ENCODE assay signal across 1 cellular context in genomic region chr1:93909146-93910050, GRCh38.
TF ChIP-seq lines count a peak whose summit lies in the region.

GCLM (minus strand) TSS chr1:93909430; CDS start chr1:93909163, 267 bp downstream.

TF ChIP-seq in HepG2, 621 proteins besides CTCF, POLR2A, EP300 and RAD21 (continued from another document and continues in another):
- TF ChIP-seq GPBP1L1 (CRISPR knock-in tag; IDR thresholded peaks at IDR 0.05): no peak
- TF ChIP-seq ZNF563 (CRISPR knock-in tag; IDR thresholded peaks at IDR 0.05): peak; percentile 60; the same call in 1 of the 2 replicates
- TF ChIP-seq POLR2G (IDR thresholded peaks at IDR 0.05; ENCODE audit: low read depth, low read length): 0 out of 2 replicates have a peak, but pooled peaks have one; percentile 49
- no peak for TF ChIP-seq CREBL2 (CRISPR knock-in tag; IDR thresholded peaks at IDR 0.05; ENCODE audit: borderline replicate concordance)
- peak; percentile 53; the same call in 1 of the 2 replicates for TF ChIP-seq E2F1 (CRISPR knock-in tag; IDR thresholded peaks at IDR 0.05)
- TF ChIP-seq RFX5 (IDR thresholded peaks at IDR 0.05; ENCODE audit: low read depth, low read length): no peak
- no peak for TF ChIP-seq HNRNPH1 (optimal IDR thresholded peaks at IDR 0.05; ENCODE audit: low read depth, low read length)
- 0 out of 2 replicates have a peak, but pooled peaks have one; percentile 20 for TF ChIP-seq SOX5 (CRISPR knock-in tag; IDR thresholded peaks at IDR 0.05; ENCODE audit: borderline replicate concordance)
- TF ChIP-seq MTA1 (CRISPR knock-in tag; IDR thresholded peaks at IDR 0.05; ENCODE audit: borderline replicate concordance): 0 out of 2 replicates have a peak, but pooled peaks have one; percentile 33
- no peak for TF ChIP-seq DNMT1 (CRISPR knock-in tag; IDR thresholded peaks at IDR 0.05)
- TF ChIP-seq ZGPAT (CRISPR knock-in tag; IDR thresholded peaks at IDR 0.05): peak; percentile 35; the same call in 1 of the 2 replicates
- TF ChIP-seq GTF2F1 (IDR thresholded peaks at IDR 0.05; ENCODE audit: low read length): no peak
- no peak for TF ChIP-seq ZBTB8A (CRISPR knock-in tag; IDR thresholded peaks at IDR 0.05; ENCODE audit: borderline replicate concordance, low read depth)
- no peak for TF ChIP-seq CHD2 (IDR thresholded peaks at IDR 0.05; ENCODE audit: low read depth, low read length)
- no peak for TF ChIP-seq CREM (IDR thresholded peaks at IDR 0.05)
- no peak for TF ChIP-seq CREM (CRISPR knock-in tag; IDR thresholded peaks at IDR 0.05)
- 0 out of 2 replicates have a peak, but pooled peaks have one; percentile 22 for TF ChIP-seq ARID5B (CRISPR knock-in tag; IDR thresholded peaks at IDR 0.05)
- peak; percentile 100 for TF ChIP-seq NFE2L2 (IDR thresholded peaks at IDR 0.05; ENCODE audit: low read length)
- TF ChIP-seq BATF2 (CRISPR knock-in tag; IDR thresholded peaks at IDR 0.05): no peak
- no peak; the same call in 1 of the 2 replicates for TF ChIP-seq HBP1 (CRISPR knock-in tag; IDR thresholded peaks at IDR 0.05; ENCODE audit: low read depth)
- TF ChIP-seq KDM6A (CRISPR knock-in tag; IDR thresholded peaks at IDR 0.05; ENCODE audit: low read depth): no peak
- 0 out of 2 replicates have a peak, but pooled peaks have one; percentile 34 for TF ChIP-seq RNF2 (conservative IDR thresholded peaks at IDR 0.05; ENCODE audit: low read depth)
- peak; percentile 75; the same call in 1 of the 2 replicates for TF ChIP-seq MEIS2 (CRISPR knock-in tag; IDR thresholded peaks at IDR 0.05)
- TF ChIP-seq ZNF281 (CRISPR knock-in tag; IDR thresholded peaks at IDR 0.05; ENCODE audit: borderline replicate concordance): no peak; the same call in 1 of the 2 replicates
- no peak for TF ChIP-seq ZNF383 (CRISPR knock-in tag; IDR thresholded peaks at IDR 0.05; ENCODE audit: borderline replicate concordance)
- no peak for TF ChIP-seq ZFP1 (CRISPR knock-in tag; IDR thresholded peaks at IDR 0.05)
- TF ChIP-seq ZBTB40 (IDR thresholded peaks at IDR 0.05): no peak
- TF ChIP-seq ZBTB40 (CRISPR knock-in tag; IDR thresholded peaks at IDR 0.05): no peak; the same call in 1 of the 2 replicates
- TF ChIP-seq GLI4 (CRISPR knock-in tag; IDR thresholded peaks at IDR 0.05; ENCODE audit: borderline replicate concordance): no peak
- no peak for TF ChIP-seq NFIB (CRISPR knock-in tag; IDR thresholded peaks at IDR 0.05; ENCODE audit: borderline replicate concordance)
- TF ChIP-seq ZNF781 (CRISPR knock-in tag; IDR thresholded peaks at IDR 0.05; ENCODE audit: borderline replicate concordance, not compliant biosample characterization): no peak
- TF ChIP-seq KAT2B (IDR thresholded peaks at IDR 0.05; ENCODE audit: borderline replicate concordance, low read depth, low read length): no peak
- peak; percentile 14; the same call in 1 of the 2 replicates for TF ChIP-seq FOXO1 (CRISPR knock-in tag; IDR thresholded peaks at IDR 0.05)
- no peak for TF ChIP-seq HIVEP1 (CRISPR knock-in tag; IDR thresholded peaks at IDR 0.05)
- TF ChIP-seq ATF1 (CRISPR knock-in tag; IDR thresholded peaks at IDR 0.05): no peak
- TF ChIP-seq MED8 (CRISPR knock-in tag; IDR thresholded peaks at IDR 0.05; ENCODE audit: insufficient replicate concordance): no peak
